Comparison of ENCODE assay signal across 25 cellular contexts in the genomic region with DNA sequence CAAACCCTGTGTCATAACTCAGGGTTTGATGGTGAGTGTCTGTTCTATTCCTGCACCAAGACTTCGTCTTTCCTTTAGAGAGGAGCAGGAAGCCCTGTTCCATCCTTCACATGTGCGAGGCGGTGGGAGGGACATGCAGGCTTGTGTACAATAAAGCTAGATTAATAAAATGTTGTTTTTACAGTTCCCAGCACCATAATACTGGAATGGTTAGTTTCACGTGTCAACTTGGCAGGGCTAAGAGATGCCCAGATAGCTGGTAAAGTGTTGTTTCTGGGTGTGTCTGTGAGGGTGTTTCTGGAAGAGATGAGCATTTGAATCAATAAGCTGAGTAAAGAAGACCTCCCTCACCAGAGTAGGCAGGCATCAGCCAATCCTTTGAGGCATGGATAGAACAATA.
"Had no signal": no experiment of that assay in that cellular context is flagged by ENCODE, and none has a peak within 500 bp of the region (broad histone marks: within the 10 kb centered on the region; RNA-seq: fewer than 3 reads in every experiment).

No MANE protein-coding gene starts in this region.

- H3K27ac Mint-ChIP-seq: dendritic cell treated with granulocyte-macrophage colony-stimulating factor and Interleukin-4, amounts not matched to agents 40 ng/mL and 50 ng/mL, for 4 days; effector memory CD8-positive, alpha-beta T cell; endodermal cell had no signal

- ATAC-seq: effector memory CD8-positive, alpha-beta T cell; esophagus mucosa; foreskin keratinocyte; gastrocnemius medialis; gastroesophageal sphincter; heart left ventricle; heart right ventricle had no signal

- H3K36me3 ChIP-seq: colonic mucosa, esophagus muscularis mucosa, esophagus squamous epithelium, gastrocnemius medialis, gastroesophageal sphincter, heart left ventricle, heart right ventricle had no signal

- H3K4me1 ChIP-seq: colonic mucosa, gastrocnemius medialis had no signal

- H3K27ac ChIP-seq: colonic mucosa, coronary artery, dorsolateral prefrontal cortex, epithelial cell of prostate, esophagus muscularis mucosa, esophagus squamous epithelium, foreskin keratinocyte, gastrocnemius medialis, gastroesophageal sphincter, heart left ventricle, heart right ventricle had no signal

- H3K9me3 Mint-ChIP-seq: dendritic cell treated with granulocyte-macrophage colony-stimulating factor and Interleukin-4, amounts not matched to agents 40 ng/mL and 50 ng/mL, for 4 days; effector memory CD8-positive, alpha-beta T cell; endodermal cell had no signal

- H3K27me3 ChIP-seq: colonic mucosa, dorsolateral prefrontal cortex, esophagus muscularis mucosa, esophagus squamous epithelium, foreskin keratinocyte, gastrocnemius medialis, gastroesophageal sphincter, heart left ventricle, heart right ventricle had no signal

- H3K9me3 ChIP-seq: colonic mucosa, esophagus muscularis mucosa, esophagus squamous epithelium, gastrocnemius medialis, gastroesophageal sphincter, heart left ventricle, heart right ventricle had no signal

- H3K4me1 Mint-ChIP-seq: endodermal cell had no signal

- DNase-seq: colonic mucosa; cortex of kidney; dermis blood vessel endothelial cell; dorsolateral prefrontal cortex; effector CD4-positive, alpha-beta T cell; effector CD8-positive, alpha-beta T cell; effector memory CD4-positive, alpha-beta T cell; effector memory CD8-positive, alpha-beta T cell; endodermal cell; erythroblast; esophagus squamous epithelium; foreskin fibroblast; foreskin keratinocyte; foreskin melanocyte; gastrocnemius medialis; glutamatergic neuron; head of caudate nucleus; heart left ventricle; heart right ventricle had no signal

- H3K4me3 Mint-ChIP-seq: dendritic cell treated with granulocyte-macrophage colony-stimulating factor and Interleukin-4, amounts not matched to agents 40 ng/mL and 50 ng/mL, for 4 days; effector memory CD8-positive, alpha-beta T cell; endodermal cell had no signal

- H3K4me3 ChIP-seq: colonic mucosa, coronary artery, dorsolateral prefrontal cortex, esophagus muscularis mucosa, esophagus squamous epithelium, gastrocnemius medialis, gastroesophageal sphincter, heart left ventricle, heart right ventricle had no signal
